In the genomic region with DNA sequence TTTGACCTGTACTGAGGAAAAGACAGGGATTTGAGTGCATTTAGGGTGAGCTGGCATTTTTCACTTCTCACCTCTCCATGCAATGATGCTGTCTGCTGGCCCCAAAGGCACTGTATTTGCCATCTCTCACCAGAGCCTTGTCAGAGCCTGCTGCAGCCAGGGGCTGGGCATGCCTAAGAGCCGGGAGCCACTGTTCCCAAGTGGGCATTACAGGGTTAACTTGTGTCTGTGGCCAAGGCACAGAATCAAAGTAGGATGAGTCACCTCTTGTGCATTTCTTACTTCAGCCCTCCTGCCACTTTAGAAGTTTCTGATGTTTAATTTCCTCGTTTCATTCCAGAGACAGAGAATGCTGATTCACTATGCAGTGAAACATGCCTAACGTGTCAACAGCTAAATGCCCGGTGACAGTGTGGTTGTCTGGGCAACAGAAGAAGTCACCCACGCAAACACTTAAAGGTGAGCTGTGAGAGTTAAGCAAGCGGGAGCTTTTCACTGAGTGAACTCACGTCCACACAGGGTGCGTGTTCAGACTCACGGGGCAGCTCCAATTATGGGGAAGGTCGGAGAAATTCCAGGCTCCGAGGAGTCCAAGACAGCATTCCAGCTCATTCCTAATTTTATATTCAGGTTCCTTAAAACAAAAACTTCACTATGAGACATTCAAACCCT, we compare ENCODE assay signal across 9 cellular contexts.
DNase-seq lines count a peak whose midpoint lies in the region; ATAC-seq and TF ChIP-seq lines count a peak whose summit lies in the region.
"Had no signal": no experiment of that assay in that cellular context is flagged by ENCODE, and none has a peak within 500 bp of the region (broad histone marks: within the 10 kb centered on the region; RNA-seq: fewer than 3 reads in every experiment).

No MANE protein-coding gene starts in this region.

- H3K9ac ChIP-seq in HUES6 (ENCODE audit: low read length), result peak overlapping the region; percentile 43

- H3K27ac ChIP-seq in HUES6 (ENCODE audit: low read depth, low read length), result peak overlapping the region; percentile 60; the same call in 1 of the 2 replicates

- no peak for TF ChIP-seq CTCF in GM12865 (IDR thresholded peaks at IDR 0.05; ENCODE audit: insufficient read depth, low read depth, low read length, missing control alignments)

- H3K4me3 ChIP-seq in GM12865 (ENCODE audit: low read depth, low read length), result no peak overlapping the region
- H3K4me3 ChIP-seq in HUES6 (ENCODE audit: low read depth, low read length), result peak overlapping the region; percentile 16; the same call in 1 of the 2 replicates

- no peaks in the 10 kb centered on the region for H3K27me3 ChIP-seq in HUES6 (ENCODE audit: control insufficient read depth, insufficient read depth, low read length)

- peaks cover 14% of the 10 kb centered on the region; the same call in 1 of the 2 replicates for H3K9me3 ChIP-seq in HUES6 (ENCODE audit: control insufficient read depth, insufficient read depth, low read depth, low read length)

- no peaks in the 10 kb centered on the region for H3K36me3 ChIP-seq in HUES6 (ENCODE audit: control insufficient read depth, insufficient read depth, low read length)

- DNase-seq in GM12865 (ENCODE audit: low read depth) (peak; percentile 60), astrocyte of the hippocampus (ENCODE audit: low read depth, low spot score) (peak; percentile 96), islet precursor cell (peak; percentile 97), superior temporal gyrus (ENCODE audit: extremely low spot score) (peak; percentile 37), SHP77 treated with DMSO at 0.1 percent for 48 hours (lab: John Stamatoyannopoulos, UW) (no peak)
- DNase-seq in activated CD8-positive, alpha-beta memory T cell treated with anti-CD3 and anti-CD28 coated beads, Interleukin-2, amount 50 U/mL, for 48 hours, result no peak
- DNase-seq: activated B cell treated with CpG ODN at 0.5 μM for 24 hours had no signal

- peaks cover 18% of the 10 kb centered on the region for H3K4me1 ChIP-seq in HUES6 (ENCODE audit: control insufficient read depth, insufficient read depth, low read length)

- ATAC-seq in HG03025 (IDR thresholded peaks at IDR 0.05; ENCODE audit: low FRiP score, unreplicated experiment), result no peak

Comparison
In these comparisons a context has a peak if more than half of its experiments do, and no peak if none do; other contexts are left out.
1. DNase-seq: peak in GM12865 (single experiment), astrocyte of the hippocampus (single experiment), islet precursor cell (single experiment) and superior temporal gyrus (single experiment); none in activated CD8-positive, alpha-beta memory T cell treated with anti-CD3 and anti-CD28 coated beads, Interleukin-2, amount 50 U/mL, for 48 hours (single experiment) and SHP77 treated with DMSO at 0.1 percent for 48 hours (single experiment).